ENCODE assay signal across 27 cellular contexts in genomic region chrX:39058724-39059123, GRCh38.
"Had no signal": no experiment of that assay in that cellular context is flagged by ENCODE, and none has a peak within 500 bp of the region (broad histone marks: within the 10 kb centered on the region; RNA-seq: fewer than 3 reads in every experiment).

No MANE protein-coding gene starts in this region.

- H3K4me1 ChIP-seq: ascending aorta, colonic mucosa, esophagus squamous epithelium, gastroesophageal sphincter, heart right ventricle had no signal

- H3K4me3 ChIP-seq: ascending aorta, colonic mucosa, esophagus squamous epithelium, gastroesophageal sphincter, heart right ventricle had no signal

- H3K9me3 Mint-ChIP-seq: activated CD8-positive, alpha-beta T cell treated with anti-CD3 and anti-CD28 coated beads for 36 hours; activated naive CD4-positive, alpha-beta T cell treated with anti-CD3 and anti-CD28 coated beads for 36 hours; activated naive CD4-positive, alpha-beta T cell treated with anti-CD3 and anti-CD28 coated beads, Interleukin-2, amount 50 U/mL, for 72 hours; activated naive CD8-positive, alpha-beta T cell treated with anti-CD3 and anti-CD28 coated beads, Interleukin-2, amount 10 ng/mL, durations not matched to agents 7 days and 5 days; activated T-cell treated with anti-CD3 and anti-CD28 coated beads, Interleukin-2, amount 50 U/mL, for 4 hours; activated T-helper 17 cell treated with anti-CD3 and anti-CD28 coated beads, Interleukin-2, amount 50 U/mL, for 72 hours had no signal

- H3K4me1 Mint-ChIP-seq: activated B cell treated with CpG ODN at 0.5 μM for 24 hours; activated naive CD8-positive, alpha-beta T cell treated with anti-CD3 and anti-CD28 coated beads, Interleukin-2, amount 10 ng/mL, durations not matched to agents 7 days and 5 days; activated T-helper 17 cell treated with anti-CD3 and anti-CD28 coated beads, Interleukin-2, amount 50 U/mL, for 72 hours; T-helper 17 cell had no signal

- H3K9me3 ChIP-seq: ascending aorta, colonic mucosa, esophagus squamous epithelium, gastroesophageal sphincter had no signal

- ATAC-seq: activated CD4-positive, CD25-positive, alpha-beta regulatory T cell treated with anti-CD3 and anti-CD28 coated beads, Interleukin-2, amount 50 U/mL, for 24 hours; activated CD8-positive, alpha-beta T cell treated with anti-CD3 and anti-CD28 coated beads for 36 hours; activated naive CD4-positive, alpha-beta T cell treated with anti-CD3 and anti-CD28 coated beads, Interleukin-2, amount 50 U/mL, for 72 hours; activated T-cell treated with anti-CD3 and anti-CD28 coated beads, Interleukin-2, amount 50 U/mL, for 4 hours; activated T-helper 17 cell treated with anti-CD3 and anti-CD28 coated beads, Interleukin-2, amount 50 U/mL, for 72 hours; gastroesophageal sphincter; heart right ventricle; T-helper 17 cell had no signal

- H3K27ac ChIP-seq: ascending aorta, brain microvascular endothelial cell, colonic mucosa, esophagus squamous epithelium, gastroesophageal sphincter, heart right ventricle, WERI-Rb-1 had no signal

- H3K4me3 Mint-ChIP-seq: activated B cell treated with CpG ODN at 0.5 μM for 24 hours; activated CD8-positive, alpha-beta T cell treated with anti-CD3 and anti-CD28 coated beads for 36 hours; activated naive CD4-positive, alpha-beta T cell treated with anti-CD3 and anti-CD28 coated beads for 36 hours; activated naive CD8-positive, alpha-beta T cell treated with anti-CD3 and anti-CD28 coated beads, Interleukin-2, amount 10 ng/mL, durations not matched to agents 7 days and 5 days; activated T-cell treated with anti-CD3 and anti-CD28 coated beads, Interleukin-2, amount 50 U/mL, for 4 hours; activated T-helper 17 cell treated with anti-CD3 and anti-CD28 coated beads, Interleukin-2, amount 50 U/mL, for 72 hours; T-helper 17 cell; T-helper 2 cell treated with Interferon-gamma antibody and Interleukin-4, amounts not matched to agents 5 μg/mL and 100 μg/mL, for 36 hours had no signal

- H3K27me3 ChIP-seq: ascending aorta, brain microvascular endothelial cell, colonic mucosa, esophagus squamous epithelium, gastroesophageal sphincter had no signal

- DNase-seq: activated B cell treated with CpG ODN at 0.5 μM for 24 hours; activated CD4-positive, alpha-beta T cell treated with anti-CD3 and anti-CD28 coated beads for 48 hours; activated CD4-positive, alpha-beta T cell treated with anti-CD3 and anti-CD28 coated beads, Interleukin-2, amount 50 U/mL, for 1 hour; activated CD4-positive, alpha-beta T cell treated with anti-CD3 and anti-CD28 coated beads, Interleukin-2, amount 50 U/mL, for 48 hours; activated CD8-positive, alpha-beta memory T cell treated with anti-CD3 and anti-CD28 coated beads for 24 hours; activated CD8-positive, alpha-beta T cell treated with anti-CD3 and anti-CD28 coated beads for 36 hours; activated effector memory CD4-positive, alpha-beta T cell treated with Interleukin-2 at 50 U/mL for 16 hours; activated naive CD4-positive, alpha-beta T cell treated with anti-CD3 and anti-CD28 coated beads for 36 hours; activated naive CD8-positive, alpha-beta T cell treated with anti-CD3 and anti-CD28 coated beads, Interleukin-2, amount 10 ng/mL, durations not matched to agents 7 days and 5 days; activated T-cell treated with anti-CD3 and anti-CD28 coated beads, Interleukin-2, amount 50 U/mL, for 4 hours; brain microvascular endothelial cell; caudate nucleus; colonic mucosa; effector CD8-positive, alpha-beta T cell; esophagus squamous epithelium; foreskin melanocyte; heart right ventricle; T-helper 1 cell; T-helper 17 cell; T1000; WERI-Rb-1 had no signal

- H3K36me3 ChIP-seq: ascending aorta, brain microvascular endothelial cell, colonic mucosa, esophagus squamous epithelium, gastroesophageal sphincter, heart right ventricle, WERI-Rb-1 had no signal

- H3K36me3 Mint-ChIP-seq: activated naive CD4-positive, alpha-beta T cell treated with anti-CD3 and anti-CD28 coated beads, Interleukin-2, amount 50 U/mL, for 72 hours; activated naive CD8-positive, alpha-beta T cell treated with anti-CD3 and anti-CD28 coated beads, Interleukin-2, amount 10 ng/mL, durations not matched to agents 7 days and 5 days had no signal

- H3K27me3 Mint-ChIP-seq: activated CD8-positive, alpha-beta T cell treated with anti-CD3 and anti-CD28 coated beads for 36 hours; activated naive CD8-positive, alpha-beta T cell treated with anti-CD3 and anti-CD28 coated beads, Interleukin-2, amount 10 ng/mL, durations not matched to agents 7 days and 5 days; T-helper 17 cell had no signal

- H3K27ac Mint-ChIP-seq: activated B cell treated with CpG ODN at 0.5 μM for 24 hours; activated CD8-positive, alpha-beta T cell treated with anti-CD3 and anti-CD28 coated beads for 36 hours; activated naive CD4-positive, alpha-beta T cell treated with anti-CD3 and anti-CD28 coated beads for 36 hours; activated naive CD4-positive, alpha-beta T cell treated with anti-CD3 and anti-CD28 coated beads, Interleukin-2, amount 50 U/mL, for 72 hours; activated naive CD8-positive, alpha-beta T cell treated with anti-CD3 and anti-CD28 coated beads, Interleukin-2, amount 10 ng/mL, durations not matched to agents 7 days and 5 days; activated T-helper 17 cell treated with anti-CD3 and anti-CD28 coated beads, Interleukin-2, amount 50 U/mL, for 72 hours; T-helper 17 cell; T-helper 2 cell treated with Interferon-gamma antibody and Interleukin-4, amounts not matched to agents 5 μg/mL and 100 μg/mL, for 36 hours had no signal
